In genomic region chr6:3402310-3403243, GRCh38 we compare ENCODE assay signal across 14 cellular contexts. TPM values are rescaled to one million over a fixed set of nuclear protein-coding genes. Genes with fewer than 3 reads are reported as not detected.
DNase-seq lines count a peak whose midpoint lies in the region; ATAC-seq lines count a peak whose summit lies in the region.
"Had no signal": no experiment of that assay in that cellular context is flagged by ENCODE, and none has a peak within 500 bp of the region (broad histone marks: within the 10 kb centered on the region; RNA-seq: fewer than 3 reads in every experiment).

No MANE protein-coding gene starts in this region.

- H3K27ac ChIP-seq in epithelial cell of prostate = peak overlapping the region; percentile 93

- H3K4me1 Mint-ChIP-seq in activated CD8-positive, alpha-beta memory T cell treated with anti-CD3 and anti-CD28 coated beads, Interleukin-2, amount 10 ng/mL, durations not matched to agents 7 days and 5 days = no peaks in the 10 kb centered on the region
- H3K4me1 Mint-ChIP-seq in natural killer cell treated with Interleukin-12 subunit alpha and Interleukin-12 subunit beta and Interleukin-15 and Interleukin-18, amount 100 ng/mL, for 72 hours (ENCODE audit: low read depth in 2 of 2) = no peaks in the 10 kb centered on the region
- H3K4me1 Mint-ChIP-seq: activated CD4-positive, alpha-beta T cell treated with anti-CD3 and anti-CD28 coated beads, Interleukin-2, amount 10 ng/mL, durations not matched to agents 24 days and 14 days had no signal

- H3K9me3 Mint-ChIP-seq in activated CD8-positive, alpha-beta memory T cell treated with anti-CD3 and anti-CD28 coated beads, Interleukin-2, amount 10 ng/mL, durations not matched to agents 7 days and 5 days (ENCODE audit: low read depth) = no peaks in the 10 kb centered on the region
- no peaks in the 10 kb centered on the region for H3K9me3 Mint-ChIP-seq in natural killer cell treated with Interleukin-12 subunit alpha and Interleukin-12 subunit beta and Interleukin-15 and Interleukin-18, amount 100 ng/mL, for 72 hours
- H3K9me3 Mint-ChIP-seq: activated CD4-positive, alpha-beta T cell treated with anti-CD3 and anti-CD28 coated beads, Interleukin-2, amount 10 ng/mL, durations not matched to agents 24 days and 14 days; dendritic cell treated with granulocyte-macrophage colony-stimulating factor and Interleukin-4, amounts not matched to agents 40 ng/mL and 50 ng/mL, for 4 days had no signal

- no peak overlapping the region for H3K4me3 Mint-ChIP-seq in activated CD8-positive, alpha-beta memory T cell treated with anti-CD3 and anti-CD28 coated beads, Interleukin-2, amount 10 ng/mL, durations not matched to agents 7 days and 5 days
- H3K4me3 Mint-ChIP-seq in natural killer cell treated with Interleukin-12 subunit alpha and Interleukin-12 subunit beta and Interleukin-15 and Interleukin-18, amount 100 ng/mL, for 72 hours = no peak overlapping the region
- H3K4me3 Mint-ChIP-seq: activated CD4-positive, alpha-beta T cell treated with anti-CD3 and anti-CD28 coated beads, Interleukin-2, amount 10 ng/mL, durations not matched to agents 24 days and 14 days had no signal

- no peak overlapping the region for H3K27ac Mint-ChIP-seq in activated CD8-positive, alpha-beta memory T cell treated with anti-CD3 and anti-CD28 coated beads, Interleukin-2, amount 10 ng/mL, durations not matched to agents 7 days and 5 days
- H3K27ac Mint-ChIP-seq in natural killer cell treated with Interleukin-12 subunit alpha and Interleukin-12 subunit beta and Interleukin-15 and Interleukin-18, amount 100 ng/mL, for 72 hours = no peak overlapping the region
- H3K27ac Mint-ChIP-seq: activated CD4-positive, alpha-beta T cell treated with anti-CD3 and anti-CD28 coated beads, Interleukin-2, amount 10 ng/mL, durations not matched to agents 24 days and 14 days had no signal

- H3K27me3 Mint-ChIP-seq in activated CD8-positive, alpha-beta memory T cell treated with anti-CD3 and anti-CD28 coated beads, Interleukin-2, amount 10 ng/mL, durations not matched to agents 7 days and 5 days = peaks cover 15% of the 10 kb centered on the region
- H3K27me3 Mint-ChIP-seq in natural killer cell treated with Interleukin-12 subunit alpha and Interleukin-12 subunit beta and Interleukin-15 and Interleukin-18, amount 100 ng/mL, for 72 hours = peaks cover 11 to 17% of the 10 kb centered on the region in 2 donors
- H3K27me3 Mint-ChIP-seq: activated CD4-positive, alpha-beta T cell treated with anti-CD3 and anti-CD28 coated beads, Interleukin-2, amount 10 ng/mL, durations not matched to agents 24 days and 14 days had no signal

- intact Hi-C loops in cardiac septum (cut with DNase I) = no loop called here

- no peaks in the 10 kb centered on the region for H3K36me3 Mint-ChIP-seq in activated CD8-positive, alpha-beta memory T cell treated with anti-CD3 and anti-CD28 coated beads, Interleukin-2, amount 10 ng/mL, durations not matched to agents 7 days and 5 days
- H3K36me3 Mint-ChIP-seq in natural killer cell treated with Interleukin-12 subunit alpha and Interleukin-12 subunit beta and Interleukin-15 and Interleukin-18, amount 100 ng/mL, for 72 hours = no peaks in the 10 kb centered on the region

- no peak for DNase-seq in activated CD8-positive, alpha-beta memory T cell treated with anti-CD3 and anti-CD28 coated beads, Interleukin-2, amount 10 ng/mL, durations not matched to agents 7 days and 5 days
- no peak for DNase-seq in activated CD8-positive, alpha-beta memory T cell treated with anti-CD3 and anti-CD28 coated beads, Interleukin-2, amount 50 U/mL, for 48 hours
- peak; percentile 79 for DNase-seq in epithelial cell of prostate (ENCODE audit: low read depth, low spot score)
- DNase-seq in natural killer cell treated with Interleukin-12 subunit alpha and Interleukin-12 subunit beta and Interleukin-15 and Interleukin-18, amount 100 ng/mL, for 72 hours (ENCODE audit: low spot score) = no peak
- peak; percentile 55 for DNase-seq in ureter (ENCODE audit: low spot score)
- no peak for DNase-seq in OCI-M2 (lab: John Stamatoyannopoulos, UW; ENCODE audit: unreplicated experiment)
- no peak for DNase-seq in middle frontal gyrus (ENCODE audit: extremely low spot score, low spot score)
- no peak for DNase-seq in cardiac septum (ENCODE audit: low spot score)
- DNase-seq: activated CD4-positive, alpha-beta T cell treated with anti-CD3 and anti-CD28 coated beads, Interleukin-2, amount 10 ng/mL, durations not matched to agents 24 days and 14 days; foreskin melanocyte; NCI-H226; stimulated activated CD4-positive, alpha-beta T cell treated with anti-CD3 and anti-CD28 coated beads, Interleukin-2, amount 100 ng/mL, for 24 hours; T-helper 1 cell had no signal

- CTCF ChIA-PET in activated CD8-positive, alpha-beta memory T cell treated with anti-CD3 and anti-CD28 coated beads, Interleukin-2, amount 10 ng/mL, durations not matched to agents 7 days and 5 days (lab: Charles Lee) = interaction anchor here (1.9 kb wide), 1 partner anchor 8 kb away, joined by 6 read pairs; no protein-coding TSS in a partner anchor

- peak; percentile 27 for ATAC-seq in activated CD8-positive, alpha-beta memory T cell treated with anti-CD3 and anti-CD28 coated beads, Interleukin-2, amount 10 ng/mL, durations not matched to agents 7 days and 5 days
- ATAC-seq in natural killer cell treated with Interleukin-12 subunit alpha and Interleukin-12 subunit beta and Interleukin-15 and Interleukin-18, amount 100 ng/mL, for 72 hours = peak; percentile 60 to 67

RNA-seq across cellular contexts. Expression of gene SLC22A23, which starts 54.3 kb away (rescaled TPM):
- under 1 TPM; 0.07 to 0.20 TPM for total RNA-seq in activated CD8-positive, alpha-beta memory T cell treated with anti-CD3 and anti-CD28 coated beads, Interleukin-2, amount 10 ng/mL, durations not matched to agents 7 days and 5 days
- total RNA-seq in natural killer cell treated with Interleukin-12 subunit alpha and Interleukin-12 subunit beta and Interleukin-15 and Interleukin-18, amount 100 ng/mL, for 72 hours = under 1 TPM; 0.11 to 0.14 TPM
- 42.4 TPM for total RNA-seq in ureter
- total RNA-seq in cardiac septum = 3.2 TPM

Comparison
In these comparisons a context has a peak if more than half of its experiments do, and no peak if none do; other contexts are left out.
1. DNase-seq: peak in epithelial cell of prostate (single experiment) and ureter (single experiment); none in activated CD8-positive, alpha-beta memory T cell treated with anti-CD3 and anti-CD28 coated beads, Interleukin-2, amount 10 ng/mL, durations not matched to agents 7 days and 5 days (single experiment), activated CD8-positive, alpha-beta memory T cell treated with anti-CD3 and anti-CD28 coated beads, Interleukin-2, amount 50 U/mL, for 48 hours (single experiment), natural killer cell treated with Interleukin-12 subunit alpha and Interleukin-12 subunit beta and Interleukin-15 and Interleukin-18, amount 100 ng/mL, for 72 hours (single experiment), OCI-M2 (single experiment), middle frontal gyrus (single experiment) and cardiac septum (single experiment).
2. RNA of gene SLC22A23, which starts 54.3 kb away (total RNA-seq): 42.4 TPM in ureter (single experiment); 3.2 TPM in cardiac septum (single experiment), 0.07 to 0.20 TPM in activated CD8-positive, alpha-beta memory T cell treated with anti-CD3 and anti-CD28 coated beads, Interleukin-2, amount 10 ng/mL, durations not matched to agents 7 days and 5 days and 0.11 to 0.14 TPM in natural killer cell treated with Interleukin-12 subunit alpha and Interleukin-12 subunit beta and Interleukin-15 and Interleukin-18, amount 100 ng/mL, for 72 hours; every median in the first group is over 10 times any median in the second.